In genomic region chr2:207993141-207993763, GRCh38 we compare ENCODE assay signal across 11 cellular contexts. TPM values are rescaled to one million over a fixed set of nuclear protein-coding genes. Genes with fewer than 3 reads are reported as not detected.
DNase-seq lines count a peak whose midpoint lies in the region; ATAC-seq and TF ChIP-seq lines count a peak whose summit lies in the region.
"Had no signal": no experiment of that assay in that cellular context is flagged by ENCODE, and none has a peak within 500 bp of the region (broad histone marks: within the 10 kb centered on the region; RNA-seq: fewer than 3 reads in every experiment).

No MANE protein-coding gene starts in this region.

- no peak overlapping the region for H3K27ac ChIP-seq in stomach
- H3K27ac ChIP-seq: sigmoid colon had no signal

- no peak for TF ChIP-seq CTCF in stomach (IDR thresholded peaks at IDR 0.05)

- WGBS in stomach, 5 donors = 84 to 93% (median 88%) methylated on average over 4 of the region's 4 CpGs

- TF ChIP-seq POLR2A in stomach (IDR thresholded peaks at IDR 0.05) = no peak

- peaks cover 0 to 17% (median 0%) of the 10 kb centered on the region in 4 donors for H3K4me1 ChIP-seq in stomach
- H3K4me1 ChIP-seq: BE2C had no signal

- ATAC-seq in GM18870 (IDR thresholded peaks at IDR 0.05; ENCODE audit: unreplicated experiment) = peak; percentile 69
- peak; percentile 75 for ATAC-seq in HG03432 (IDR thresholded peaks at IDR 0.05; ENCODE audit: unreplicated experiment)

- H3K9me3 ChIP-seq in stomach = no peaks in the 10 kb centered on the region
- H3K9me3 ChIP-seq: BE2C, sigmoid colon had no signal

- no peak for TF ChIP-seq EP300 in stomach (IDR thresholded peaks at IDR 0.05)

- intact Hi-C loops in stomach (cut with DNase I; ENCODE audit: low total_unique reads) = no loop called here

- peaks cover 0 to 7% (median 0%) of the 10 kb centered on the region in 4 donors for H3K36me3 ChIP-seq in stomach
- H3K36me3 ChIP-seq: BE2C, sigmoid colon had no signal

- DNase-seq in A172 (ENCODE audit: low spot score) = peak; percentile 11
- peak; percentile 50 for DNase-seq in amniotic epithelial cell (ENCODE audit: low read depth)
- no peak for DNase-seq in stomach
- no peak for DNase-seq in NCI-H82 treated with DMSO at 0.1 percent for 48 hours (lab: John Stamatoyannopoulos, UW; ENCODE audit: unreplicated experiment)
- DNase-seq in stimulated activated CD4-positive, alpha-beta T cell treated with anti-CD3 and anti-CD28 coated beads, Interleukin-4, amount 100 ng/mL, for 24 hours = no peak
- no peak for DNase-seq in stimulated activated CD4-positive, alpha-beta T cell treated with anti-CD3 and anti-CD28 coated beads, Interleukin-2, amount 100 ng/mL, for 24 hours
- DNase-seq: activated CD4-positive, alpha-beta T cell treated with anti-CD3 and anti-CD28 coated beads, Interleukin-2, amount 10 ng/mL, durations not matched to agents 24 days and 14 days; BE2C; sigmoid colon had no signal

- no peak overlapping the region for H3K4me3 ChIP-seq in stomach
- H3K4me3 ChIP-seq: sigmoid colon had no signal

- no peaks in the 10 kb centered on the region for H3K27me3 ChIP-seq in stomach
- H3K27me3 ChIP-seq: BE2C, sigmoid colon had no signal

RNA-seq across cellular contexts. Expression of gene PLEKHM3, which starts 32.1 kb away (rescaled TPM):
- 3.5 and 4.9 TPM in 2 replicates for total RNA-seq in A172 (2014; rRNA removed; shearing (Covaris generic))
- 10 to 100 TPM in 3 of 5 donors, 1 to 10 TPM in 2; 4.9 to 35.1 (median 11.3) TPM for total RNA-seq in stomach
- polyA plus RNA-seq in stomach = 1 to 10 TPM; 2.1 to 3.5 (median 2.7) TPM

Comparison
In these comparisons a context has a peak if more than half of its experiments do, and no peak if none do; other contexts are left out.
1. DNase-seq: peak in A172 (single experiment) and amniotic epithelial cell (single experiment); none in stomach (single experiment), NCI-H82 treated with DMSO at 0.1 percent for 48 hours (single experiment), stimulated activated CD4-positive, alpha-beta T cell treated with anti-CD3 and anti-CD28 coated beads, Interleukin-4, amount 100 ng/mL, for 24 hours (single experiment) and stimulated activated CD4-positive, alpha-beta T cell treated with anti-CD3 and anti-CD28 coated beads, Interleukin-2, amount 100 ng/mL, for 24 hours (0 of 2).